1 cellular context compared by ENCODE assay signal in genomic region chr10:131644864-131645658, GRCh38.
TF ChIP-seq lines count a peak whose summit lies in the region.

No MANE protein-coding gene starts in this region.

TF ChIP-seq in H1, 55 proteins besides CTCF, POLR2A, EP300 and RAD21 (continued from another document):
- no peak for TF ChIP-seq HDAC2 (IDR thresholded peaks at IDR 0.05; ENCODE audit: borderline replicate concordance in 1 of 2, low read depth in 2 of 2, low read length in 2 of 2)
- TF ChIP-seq TEAD4 (IDR thresholded peaks at IDR 0.05; ENCODE audit: low read depth, low read length) = no peak
- no peak for TF ChIP-seq SAP30 (IDR thresholded peaks at IDR 0.05; ENCODE audit: insufficient read depth, insufficient replicate concordance, low read length)
- TF ChIP-seq CHD2 (IDR thresholded peaks at IDR 0.05; ENCODE audit: low read length) = no peak
- no peak for TF ChIP-seq SP4 (IDR thresholded peaks at IDR 0.05; ENCODE audit: low read length)
